Comparison of ENCODE assay signal across 18 cellular contexts in the genomic region with DNA sequence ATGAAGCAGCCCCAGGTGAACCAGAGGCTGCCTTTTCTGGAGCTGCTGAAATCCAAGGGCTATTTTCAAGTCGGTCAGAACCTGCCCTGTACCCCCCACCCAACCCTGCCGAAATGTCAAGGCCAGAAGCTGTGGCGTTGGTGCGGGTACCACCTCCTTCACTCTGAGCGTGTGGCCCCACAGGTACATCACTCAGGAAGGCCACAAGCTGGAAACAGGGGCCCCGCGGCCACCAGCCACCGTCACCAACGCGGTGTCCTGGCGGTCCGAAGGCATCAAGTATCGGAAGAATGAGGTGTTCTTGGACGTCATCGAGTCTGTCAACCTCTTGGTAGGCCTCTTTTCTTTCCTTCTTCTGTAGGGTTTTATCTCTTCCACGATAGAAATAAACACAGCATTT. TPM values are rescaled to one million over a fixed set of nuclear protein-coding genes. Genes with fewer than 3 reads are reported as not detected.
DNase-seq lines count a peak whose midpoint lies in the region; ATAC-seq, FAIRE-seq and TF ChIP-seq lines count a peak whose summit lies in the region.
"Had no signal": no experiment of that assay in that cellular context is flagged by ENCODE, and none has a peak within 500 bp of the region (broad histone marks: within the 10 kb centered on the region; RNA-seq: fewer than 3 reads in every experiment).

No MANE protein-coding gene starts in this region.

- H3K27me3 ChIP-seq in SK-N-SH (ENCODE audit: insufficient read depth) (no peaks in the 10 kb centered on the region), K562 (ENCODE audit: control insufficient read depth in 2 of 2, insufficient read depth in 2 of 2, low read length in 2 of 2) (no peaks in the 10 kb centered on the region), sigmoid colon (no peaks in the 10 kb centered on the region), H9 (ENCODE audit: insufficient read depth, low read length) (no peaks in the 10 kb centered on the region)
- no peaks in the 10 kb centered on the region for H3K27me3 ChIP-seq in CD8-positive, alpha-beta T cell (ENCODE audit: insufficient read depth, low read length)
- H3K27me3 ChIP-seq: BE2C had no signal

- TF ChIP-seq RAD21 in SK-N-SH (IDR thresholded peaks at IDR 0.05; ENCODE audit: low read length), result no peak
- TF ChIP-seq RAD21 in K562 (CRISPR knock-in tag; conservative IDR thresholded peaks at IDR 0.05 in 1 of 2, IDR thresholded peaks at IDR 0.05 in 1 of 2), result no peak

- H3K4me3 ChIP-seq in SK-N-SH (ENCODE audit: low read depth in 2 of 2, low read length in 1 of 2) (no peak overlapping the region), K562 (no peak overlapping the region), sigmoid colon (no peak overlapping the region)
- H3K4me3 ChIP-seq in CD8-positive, alpha-beta T cell (ENCODE audit: low read depth, low read length), result no peak overlapping the region

- H3K27ac ChIP-seq in SK-N-SH (ENCODE audit: low read depth in 2 of 2, low read length in 1 of 2) (no peak overlapping the region), K562 (ENCODE audit: extremely low read depth, low read depth, low read length) (no peak overlapping the region), sigmoid colon (no peak overlapping the region), H9 (ENCODE audit: insufficient read length, low read depth, low read length) (no peak overlapping the region)
- peak overlapping the region; percentile 54 for H3K27ac ChIP-seq in CD8-positive, alpha-beta T cell (ENCODE audit: low read depth, low read length)
- H3K27ac ChIP-seq: 22Rv1 had no signal

- no peaks in the 10 kb centered on the region for H3K9me3 Mint-ChIP-seq in CD8-positive, alpha-beta T cell
- no peaks in the 10 kb centered on the region for H3K9me3 Mint-ChIP-seq in H9

- H2BK15ac ChIP-seq in H9 (ENCODE audit: low read depth, low read length), result no peak overlapping the region

- H3T11ph ChIP-seq in H9 (ENCODE audit: low read length), result no peak overlapping the region

- no peak overlapping the region for H2BK12ac ChIP-seq in H9 (ENCODE audit: insufficient read length, low read depth, low read length)

- H2BK20ac ChIP-seq in H9 (ENCODE audit: low read depth, low read length, poor library complexity, severe bottlenecking), result no peak overlapping the region

- no TSS peak for BruUV-seq in K562 (replicated peaks; lab: Mats Ljungman, UMichigan)

- H2AFZ ChIP-seq in SK-N-SH (ENCODE audit: low read depth), result no peak overlapping the region
- H2AFZ ChIP-seq in K562 (ENCODE audit: low read depth, low read length), result no peak overlapping the region
- H2AFZ ChIP-seq in H9 (ENCODE audit: low read length), result no peak overlapping the region

- peaks cover 0 to 14% of the 10 kb centered on the region in 2 experiments; a peak in 1 of 4 replicates for H3K4me1 ChIP-seq in SK-N-SH (ENCODE audit: control insufficient read depth in 1 of 2, insufficient read depth in 2 of 2, low read depth in 1 of 2, low read length in 1 of 2)
- H3K4me1 ChIP-seq in CD8-positive, alpha-beta T cell (ENCODE audit: insufficient read depth, low read length), result peaks cover 92% of the 10 kb centered on the region
- peaks cover 0 to 16% of the 10 kb centered on the region in 2 experiments; a peak in 3 of 5 replicates for H3K4me1 ChIP-seq in K562 (replicated peaks in 1 of 2; ENCODE audit: control insufficient read depth in 2 of 2, insufficient read depth in 2 of 2, low read length in 2 of 2)
- H3K4me1 ChIP-seq in sigmoid colon, result peaks cover 0 to 7% (median 2%) of the 10 kb centered on the region in 4 donors
- H3K4me1 ChIP-seq in H9 (ENCODE audit: insufficient read depth, low read length), result no peaks in the 10 kb centered on the region
- H3K4me1 ChIP-seq: BE2C had no signal

- no peak overlapping the region for H2AK5ac ChIP-seq in H9 (ENCODE audit: insufficient read length, low read length)

- no peak overlapping the region for H3K23ac ChIP-seq in H9 (ENCODE audit: insufficient read length, low read depth, low read length)

- H3K4me3 Mint-ChIP-seq in CD8-positive, alpha-beta T cell, result peak overlapping the region; percentile 69
- H3K4me3 Mint-ChIP-seq in H9, result no peak overlapping the region

- no peaks in the 10 kb centered on the region for H3K79me1 ChIP-seq in H9 (ENCODE audit: insufficient read depth, low read depth, low read length, poor library complexity, severe bottlenecking)

- H3K36me3 ChIP-seq in SK-N-SH (replicated peaks in 1 of 2; ENCODE audit: control insufficient read depth in 1 of 2, insufficient read depth in 2 of 2, low read length in 1 of 2) (peaks cover 39 to 55% of the 10 kb centered on the region in 2 experiments), K562 (ENCODE audit: control insufficient read depth, insufficient read depth, low read length) (peaks cover 26% of the 10 kb centered on the region; the same call in 2 of the 3 replicates), sigmoid colon (peaks cover 15 to 78% (median 41%) of the 10 kb centered on the region in 4 donors)
- peaks cover 12% of the 10 kb centered on the region for H3K36me3 ChIP-seq in CD8-positive, alpha-beta T cell (ENCODE audit: insufficient read depth, low read length)

- no peak overlapping the region for H2BK5ac ChIP-seq in H9 (ENCODE audit: insufficient read length, low read length)

- TF ChIP-seq POLR2A in K562 (conservative IDR thresholded peaks at IDR 0.05), result no peak
- no peak for TF ChIP-seq POLR2A in sigmoid colon (IDR thresholded peaks at IDR 0.05)

- H4K91ac ChIP-seq in H9 (ENCODE audit: insufficient read length, low read depth, low read length), result no peak overlapping the region

- CTCF ChIA-PET in SK-N-SH (lab: Yijun Ruan, JAX), result no interaction called here
- CTCF ChIA-PET in CD8-positive, alpha-beta T cell (lab: Charles Lee), result interaction anchor here (1.4 to 2.4 kb wide), 3 partner anchors 9 to 209 kb away, joined by 5 to 6 read pairs (median 5); no protein-coding TSS in a partner anchor
- CTCF ChIA-PET in K562 (lab: Yijun Ruan, JAX; ENCODE audit: low intra/inter-chr PET ratio), result no interaction called here

- intact Hi-C loops in CD8-positive, alpha-beta T cell (cut with DNase I, micrococcal nuclease), result loop anchor here in 1 of 2 experiments (1.0 to 5.0 kb wide), 2 partner anchors 9 to 33 kb away; no protein-coding TSS in a partner anchor
- intact Hi-C loops in K562 (cut with micrococcal nuclease) (no loop called here), sigmoid colon (cut with DNase I) (no loop called here)

- H4K20me1 ChIP-seq in SK-N-SH (ENCODE audit: insufficient read depth) (peaks cover 11% of the 10 kb centered on the region; the same call in 1 of the 2 replicates), K562 (replicated peaks; ENCODE audit: control insufficient read depth, insufficient read depth, low read length) (no peaks in the 10 kb centered on the region), H9 (ENCODE audit: control insufficient read depth, insufficient read depth, insufficient read length) (no peaks in the 10 kb centered on the region)

- H3K9me1 ChIP-seq in K562 (ENCODE audit: control insufficient read depth, insufficient read depth, low read length), result no peaks in the 10 kb centered on the region

- H3K56ac ChIP-seq in H9 (ENCODE audit: insufficient read length, low read depth, low read length), result no peak overlapping the region

- no peak overlapping the region for H3K4me2 ChIP-seq in SK-N-SH
- no peak overlapping the region; the same call in 1 of the 2 replicates for H3K4me2 ChIP-seq in K562 (ENCODE audit: insufficient read depth, low read length)
- no peak overlapping the region for H3K4me2 ChIP-seq in H9 (ENCODE audit: insufficient read depth, insufficient read length, low read length)

- POLR2A ChIA-PET in SK-N-SH (lab: Yijun Ruan, JAX), result no interaction called here
- POLR2A ChIA-PET in CD8-positive, alpha-beta T cell (lab: Charles Lee), result interaction anchor here (0.6 to 1.4 kb wide), 6 partner anchors 9 to 174 kb away, joined by 3 to 4 read pairs (median 4); partner anchors contain the start of genes FAM32A and KLF2
- POLR2A ChIA-PET in K562 (lab: Yijun Ruan, JAX), result no interaction called here

- no peaks in the 10 kb centered on the region for H3K9me3 ChIP-seq in SK-N-SH
- H3K9me3 ChIP-seq in CD8-positive, alpha-beta T cell (ENCODE audit: low read length), result no peaks in the 10 kb centered on the region
- H3K9me3 ChIP-seq in K562 (replicated peaks; ENCODE audit: control insufficient read depth, insufficient read depth, low read depth, low read length), result no peaks in the 10 kb centered on the region
- H3K9me3 ChIP-seq in sigmoid colon, result no peaks in the 10 kb centered on the region
- no peaks in the 10 kb centered on the region for H3K9me3 ChIP-seq in H9 (ENCODE audit: control insufficient read depth, low read depth, low read length)
- H3K9me3 ChIP-seq: BE2C had no signal

- no peaks in the 10 kb centered on the region for H3K23me2 ChIP-seq in H9 (ENCODE audit: insufficient read length, low read depth, low read length, poor library complexity, severe bottlenecking)

- no peak overlapping the region for H4K5ac ChIP-seq in H9 (ENCODE audit: insufficient read length, low read depth, low read length)

- TF ChIP-seq EP300 in SK-N-SH (IDR thresholded peaks at IDR 0.05; ENCODE audit: borderline replicate concordance in 1 of 2, low read depth in 1 of 2, low read length in 1 of 2), result no peak
- no peak for TF ChIP-seq EP300 in K562 (IDR thresholded peaks at IDR 0.05; ENCODE audit: low read length)
- no peak for TF ChIP-seq EP300 in sigmoid colon (IDR thresholded peaks at IDR 0.05)

- peaks cover 74% of the 10 kb centered on the region for H3K4me1 Mint-ChIP-seq in CD8-positive, alpha-beta T cell (ENCODE audit: low read depth)
- H3K4me1 Mint-ChIP-seq in H9, result no peaks in the 10 kb centered on the region

- H3K14ac ChIP-seq in H9 (ENCODE audit: insufficient read depth, low read length), result no peak overlapping the region

- peaks cover 82% of the 10 kb centered on the region for H3K36me3 Mint-ChIP-seq in CD8-positive, alpha-beta T cell
- H3K36me3 Mint-ChIP-seq in H9 (ENCODE audit: insufficient read depth in 1 of 3, low read depth in 3 of 3), result peaks cover 4 to 28% (median 19%) of the 10 kb centered on the region in 3 experiments; a peak in 6 of 7 replicates

- no peak for TF ChIP-seq CTCF in SK-N-SH (IDR thresholded peaks at IDR 0.05)
- no peak for TF ChIP-seq CTCF in CD8-positive, alpha-beta T cell (IDR thresholded peaks at IDR 0.05)
- TF ChIP-seq CTCF in K562 (IDR thresholded peaks at IDR 0.05 in 2 of 3, conservative IDR thresholded peaks at IDR 0.05 in 1 of 3; ENCODE audit: insufficient read depth in 2 of 3, low read depth in 1 of 3, low read length in 3 of 3), result no peak
- TF ChIP-seq CTCF in sigmoid colon (IDR thresholded peaks at IDR 0.05), result no peak
- TF ChIP-seq CTCF in H9 (conservative IDR thresholded peaks at IDR 0.05), result no peak

- no peak for ATAC-seq in SK-N-SH treated with all-trans-retinoic acid at 6 μM for 48 hours
- no peak for ATAC-seq in CD8-positive, alpha-beta T cell
- ATAC-seq in K562, result no peak
- ATAC-seq in HG03457 (IDR thresholded peaks at IDR 0.05; ENCODE audit: unreplicated experiment), result no peak
- ATAC-seq: HCT116 had no signal

- H4K8ac ChIP-seq in H9 (replicated peaks; ENCODE audit: insufficient read length, low read depth, low read length), result no peak overlapping the region

- H3K4ac ChIP-seq in H9 (ENCODE audit: low read depth, low read length), result no peak overlapping the region

- no peak overlapping the region for H2BK120ac ChIP-seq in H9 (ENCODE audit: low read depth, low read length, poor library complexity, severe bottlenecking)

- in situ Hi-C loops in K562 (cut with MboI), result no loop called here

- H3K27me3 Mint-ChIP-seq in CD8-positive, alpha-beta T cell (ENCODE audit: low read depth), result no peaks in the 10 kb centered on the region
- no peaks in the 10 kb centered on the region for H3K27me3 Mint-ChIP-seq in H9 (ENCODE audit: low read depth)

- H3K9ac ChIP-seq in SK-N-SH, result no peak overlapping the region
- H3K9ac ChIP-seq in K562 (ENCODE audit: insufficient read depth in 1 of 2, low read depth in 2 of 2, low read length in 2 of 2), result peak overlapping the region in 1 of 2 experiments; percentile 71; a peak in 1 of 4 replicates
- H3K9ac ChIP-seq in H9 (ENCODE audit: extremely low read depth, insufficient read length, low read length), result no peak overlapping the region

- no peak for FAIRE-seq in K562 (lab: Jason Lieb, UNC)
- FAIRE-seq: G401.6 had no signal

- peak; percentile 7 for DNase-seq in SK-N-SH
- peak in 1 of 7 experiments; percentile 12 for DNase-seq in CD8-positive, alpha-beta T cell
- no peak for DNase-seq in K562 (ENCODE audit: extremely low read depth in 1 of 4, low spot score in 3 of 4)
- peak; percentile 40 for DNase-seq in sigmoid colon
- no peak for DNase-seq in H4 (ENCODE audit: low spot score)
- DNase-seq in H9, result no peak
- DNase-seq: BE2C, DND-41, NCI-H1930, NCI-H446, NCI-H69, SHP77 had no signal

- H3K27ac Mint-ChIP-seq in CD8-positive, alpha-beta T cell, result peak overlapping the region; percentile 88
- no peak overlapping the region for H3K27ac Mint-ChIP-seq in H9

- H3K18ac ChIP-seq in H9 (ENCODE audit: insufficient read length, low read depth, low read length), result no peak overlapping the region

- H3K79me2 ChIP-seq in SK-N-SH (ENCODE audit: insufficient read depth) (peaks cover 40% of the 10 kb centered on the region), K562 (ENCODE audit: control insufficient read depth, insufficient read depth, low read length) (no peaks in the 10 kb centered on the region), H9 (ENCODE audit: insufficient read depth, low read length) (no peaks in the 10 kb centered on the region)

- 97% methylated on average over 16 of the region's 16 CpGs for WGBS in SK-N-SH (ENCODE audit: low lambda C conversion rate)
- WGBS in K562 (ENCODE audit: insufficient coverage, low coverage, missing lambda C conversion rate), result 76% methylated on average over 16 of the region's 16 CpGs
- 96 to 97% methylated on average over 16 of the region's 16 CpGs for WGBS in sigmoid colon, 2 donors
- no CpG with 5 or more reads among the region's 16 CpGs for WGBS in H9 (ENCODE audit: extremely low coverage, insufficient read length, low lambda C conversion rate)

- no peaks in the 10 kb centered on the region for H3K9me2 ChIP-seq in SK-N-SH

- H3F3A ChIP-seq in SK-N-SH (replicated peaks; ENCODE audit: insufficient read depth), result peaks cover 5% of the 10 kb centered on the region

RNA-seq across cellular contexts. Expression of gene AP1M1, which starts 11.1 kb away (rescaled TPM):
- polyA plus RNA-seq in SK-N-SH (2012; rRNA removed), result 101 and 133 TPM in 2 replicates
- polyA plus RNA-seq in SK-N-SH (2012; cell fraction: cytosol; rRNA removed), result 68.9 and 107 TPM in 2 replicates
- 156 and 167 TPM in 2 replicates for polyA plus RNA-seq in SK-N-SH (2012; cell fraction: nucleus; rRNA removed)
- total RNA-seq in CD8-positive, alpha-beta T cell, result 10 to 100 TPM; 76.2 to 83.4 TPM
- 43.5 and 103 TPM in 2 replicates for total RNA-seq in K562 (2011; cell fraction: chromatin; rRNA removed; ENCODE audit: low replicate concordance)
- 56.9 and 61.7 TPM in 2 replicates for total RNA-seq in K562 (2011; cell fraction: nucleolus; rRNA removed)
- 39.8 and 44.1 TPM in 2 replicates for total RNA-seq in K562 (2011; cell fraction: nucleoplasm; rRNA removed)
- total RNA-seq in K562 (2014; rRNA removed), result 48.0 and 53.8 TPM in 2 replicates
- total RNA-seq in K562 (2014; rRNA removed; fragmentation: Illumina TruSeq; extraction: Trizol), result 12.9 and 17.1 TPM in 2 replicates
- total RNA-seq in K562 (2015; rRNA removed; fragmentation: Illumina TruSeq; extraction: Trizol), result 28.1 and 28.6 TPM in 2 replicates
- 53.6 and 56.2 TPM in 2 replicates for total RNA-seq in K562 (2021)
- polyA plus RNA-seq in K562 (2011; rRNA removed), result 29.1 and 42.9 TPM in 2 replicates
- polyA plus RNA-seq in K562 (2011; cell fraction: cytosol; rRNA removed), result 39.5 and 53.3 TPM in 2 replicates
- polyA plus RNA-seq in K562 (2011; cell fraction: nucleus; rRNA removed), result 75.6 and 83.2 TPM in 2 replicates
- 66.8 and 85.3 TPM in 2 replicates for polyA plus RNA-seq in K562 (2012)
- polyA plus RNA-seq in K562 (2014; fragmentation: Illumina TruSeq; extraction: Trizol), result 35.4 and 44.5 TPM in 2 replicates
- 1 to 10 TPM in 1 of 2 experiments, under 1 TPM in 1; 0.87 to 3.0 TPM for polyA plus RNA-seq in K562 (2014; fragmentation: Nextera tagmentation; extraction: Ambion mirVana)
- polyA plus RNA-seq in K562 (2014; rRNA removed), result 34.8 and 39.4 TPM in 2 replicates
- polyA minus RNA-seq in K562 (2011; rRNA and poly(A)+ RNA removed), result 17.9 and 23.9 TPM in 2 replicates
- polyA minus RNA-seq in K562 (2011; cell fraction: cytosol; rRNA and poly(A)+ RNA removed), result 41.5 and 47.6 TPM in 2 replicates
- polyA minus RNA-seq in K562 (2011; cell fraction: nucleus; rRNA and poly(A)+ RNA removed), result 21.9 and 34.4 TPM in 2 replicates
- 10 to 100 TPM; 57.1 to 63.7 (median 60.8) TPM for total RNA-seq in sigmoid colon
- polyA plus RNA-seq in sigmoid colon, result 10 to 100 TPM; 18.7 to 37.8 (median 20.4) TPM
- 88.8 and 95.9 TPM in 2 replicates for total RNA-seq in H4 (2014; rRNA removed; shearing (Covaris generic))
- 30.3 and 37.6 TPM in 2 replicates for total RNA-seq in H9 (2021)

RNA-seq across cellular contexts. Expression of gene FAM32A, which starts 23.6 kb away (rescaled TPM):
- polyA plus RNA-seq in SK-N-SH (2012; rRNA removed) (156 and 192 TPM in 2 replicates), K562 (2011; rRNA removed) (82.6 and 96.7 TPM in 2 replicates), K562 (2014; fragmentation: Illumina TruSeq; extraction: Trizol) (76.2 and 77.8 TPM in 2 replicates), K562 (2014; fragmentation: Nextera tagmentation; extraction: Ambion mirVana) (10 to 100 TPM; 30.7 to 43.0 TPM), K562 (2014; rRNA removed) (94.5 and 102 TPM in 2 replicates), sigmoid colon (100 to 1,000 TPM in 2 of 3 donors, 10 to 100 TPM in 1; 90.2 to 239 (median 156) TPM)
- 192 and 201 TPM in 2 replicates for polyA plus RNA-seq in SK-N-SH (2012; cell fraction: cytosol; rRNA removed)
- 107 and 115 TPM in 2 replicates for polyA plus RNA-seq in SK-N-SH (2012; cell fraction: nucleus; rRNA removed)
- total RNA-seq in CD8-positive, alpha-beta T cell, result 10 to 100 TPM; 59.7 to 60.4 TPM
- 14.8 and 20.8 TPM in 2 replicates for total RNA-seq in K562 (2011; cell fraction: chromatin; rRNA removed; ENCODE audit: low replicate concordance)
- total RNA-seq in K562 (2011; cell fraction: nucleolus; rRNA removed), result 14.2 and 16.1 TPM in 2 replicates
- 18.8 and 21.6 TPM in 2 replicates for total RNA-seq in K562 (2011; cell fraction: nucleoplasm; rRNA removed)
- total RNA-seq in K562 (2014; rRNA removed) (94.5 and 95.8 TPM in 2 replicates), K562 (2014; rRNA removed; fragmentation: Illumina TruSeq; extraction: Trizol) (54.5 and 57.2 TPM in 2 replicates), K562 (2015; rRNA removed; fragmentation: Illumina TruSeq; extraction: Trizol) (70.9 and 73.7 TPM in 2 replicates), K562 (2021) (44.9 and 45.9 TPM in 2 replicates), sigmoid colon (10 to 100 TPM; 86.9 to 97.7 (median 92.5) TPM), H9 (2021) (90.4 and 91.9 TPM in 2 replicates)
- polyA plus RNA-seq in K562 (2011; cell fraction: cytosol; rRNA removed), result 84.9 and 85.1 TPM in 2 replicates
- 37.5 and 41.1 TPM in 2 replicates for polyA plus RNA-seq in K562 (2011; cell fraction: nucleus; rRNA removed)
- polyA plus RNA-seq in K562 (2012), result 50.8 and 60.4 TPM in 2 replicates
- polyA minus RNA-seq in K562 (2011; rRNA and poly(A)+ RNA removed), result 28.1 and 34.6 TPM in 2 replicates
- polyA minus RNA-seq in K562 (2011; cell fraction: cytosol; rRNA and poly(A)+ RNA removed), result 14.7 and 21.1 TPM in 2 replicates
- 6.2 and 10.3 TPM in 2 replicates for polyA minus RNA-seq in K562 (2011; cell fraction: nucleus; rRNA and poly(A)+ RNA removed)
- total RNA-seq in H4 (2014; rRNA removed; shearing (Covaris generic)), result 230 and 257 TPM in 2 replicates

RNA-seq across cellular contexts. Expression of gene CIB3, which starts 35.5 kb away (rescaled TPM):
- not detected in 2 replicates for polyA plus RNA-seq in SK-N-SH (2012; rRNA removed)
- 0.14 TPM in 1 of 2 replicates, not detected in the other for polyA plus RNA-seq in SK-N-SH (2012; cell fraction: cytosol; rRNA removed)
- not detected in 2 replicates for polyA plus RNA-seq in SK-N-SH (2012; cell fraction: nucleus; rRNA removed)
- total RNA-seq in CD8-positive, alpha-beta T cell, result not detected
- not detected in 2 replicates for total RNA-seq in K562 (2011; cell fraction: chromatin; rRNA removed; ENCODE audit: low replicate concordance)
- not detected in 2 replicates for total RNA-seq in K562 (2011; cell fraction: nucleolus; rRNA removed)
- total RNA-seq in K562 (2011; cell fraction: nucleoplasm; rRNA removed), result not detected in 2 replicates
- not detected in 2 replicates for total RNA-seq in K562 (2014; rRNA removed)
- not detected in 2 replicates for total RNA-seq in K562 (2014; rRNA removed; fragmentation: Illumina TruSeq; extraction: Trizol)
- not detected in 2 replicates for total RNA-seq in K562 (2015; rRNA removed; fragmentation: Illumina TruSeq; extraction: Trizol)
- total RNA-seq in K562 (2021), result not detected in 2 replicates
- polyA plus RNA-seq in K562 (2011; rRNA removed), result not detected in 2 replicates
- polyA plus RNA-seq in K562 (2011; cell fraction: cytosol; rRNA removed), result not detected in 2 replicates
- not detected in 2 replicates for polyA plus RNA-seq in K562 (2011; cell fraction: nucleus; rRNA removed)
- polyA plus RNA-seq in K562 (2012), result not detected in 2 replicates
- not detected in 2 replicates for polyA plus RNA-seq in K562 (2014; fragmentation: Illumina TruSeq; extraction: Trizol)
- under 1 TPM in 1 of 2 experiments, not detected in 1; 0.08 TPM for polyA plus RNA-seq in K562 (2014; fragmentation: Nextera tagmentation; extraction: Ambion mirVana)
- 0.13 TPM in 1 of 2 replicates, not detected in the other for polyA plus RNA-seq in K562 (2014; rRNA removed)
- polyA minus RNA-seq in K562 (2011; rRNA and poly(A)+ RNA removed), result not detected in 2 replicates
- not detected in 2 replicates for polyA minus RNA-seq in K562 (2011; cell fraction: cytosol; rRNA and poly(A)+ RNA removed)
- polyA minus RNA-seq in K562 (2011; cell fraction: nucleus; rRNA and poly(A)+ RNA removed), result not detected in 2 replicates
- not detected for total RNA-seq in sigmoid colon
- polyA plus RNA-seq in sigmoid colon, result under 1 TPM in 1 of 3 donors, not detected in 2; 0.69 TPM
- total RNA-seq in H4 (2014; rRNA removed; shearing (Covaris generic)), result not detected in 2 replicates
- total RNA-seq in H9 (2021), result not detected in 2 replicates
- polyA plus RNA-seq: AG04450 had no signal

Comparison
In these comparisons a context has a peak if more than half of its experiments do, and no peak if none do; other contexts are left out.
1. DNase-seq: peak in SK-N-SH (single experiment) and sigmoid colon (single experiment); none in K562 (0 of 4), H4 (single experiment) and H9 (single experiment).
2. Of the 27 proteins assayed by ChIP-seq in both K562 and SK-N-SH: peak only in K562: ZBTB33; only in SK-N-SH: none; in both: none; in neither: 26.